ENCODE assay signal across 8 cellular contexts in genomic region chr4:153497091-153497531, GRCh38. TPM values are rescaled to one million over a fixed set of nuclear protein-coding genes. Genes with fewer than 3 reads are reported as not detected.
DNase-seq lines count a peak whose midpoint lies in the region; ATAC-seq and TF ChIP-seq lines count a peak whose summit lies in the region.
"Had no signal": no experiment of that assay in that cellular context is flagged by ENCODE, and none has a peak within 500 bp of the region (broad histone marks: within the 10 kb centered on the region; RNA-seq: fewer than 3 reads in every experiment).

No MANE protein-coding gene starts in this region.

- H3K4me1 ChIP-seq in Karpas-422 (ENCODE audit: low read length) (peaks cover 51% of the 10 kb centered on the region), osteoblast (ENCODE audit: insufficient read depth, low read length) (peaks cover 26% of the 10 kb centered on the region)

- H3K4me2 ChIP-seq in Karpas-422 (ENCODE audit: low read depth, low read length, poor library complexity, severe bottlenecking) (peak overlapping the region; percentile 62), osteoblast (ENCODE audit: insufficient read depth, low read length) (peak overlapping the region; percentile 10)

- H3K27ac ChIP-seq in Karpas-422 (ENCODE audit: low read length) (no peak overlapping the region), osteoblast (ENCODE audit: low read depth, low read length) (peak overlapping the region; percentile 76)
- H3K27ac ChIP-seq: lower lobe of right lung had no signal

- no peaks in the 10 kb centered on the region for H3K9me3 ChIP-seq in Karpas-422 (ENCODE audit: low read length)
- no peaks in the 10 kb centered on the region for H3K9me3 ChIP-seq in osteoblast (ENCODE audit: low read depth, low read length)
- H3K9me3 ChIP-seq: lower lobe of right lung had no signal

- H3K36me3 ChIP-seq in Karpas-422 (ENCODE audit: insufficient read depth, low read length) (0 out of 2 replicates have a peak, but pooled peaks cover 3% of the 10 kb centered on the region), osteoblast (ENCODE audit: insufficient read depth, low read length) (no peaks in the 10 kb centered on the region)
- H3K36me3 ChIP-seq: lower lobe of right lung had no signal

- peak; percentile 64 for DNase-seq in Karpas-422
- DNase-seq in astrocyte of the hippocampus (ENCODE audit: low read depth, low spot score), result peak; percentile 29
- DNase-seq in osteoblast (ENCODE audit: insufficient read length, low spot score, missing footprints), result no peak
- DNase-seq in SKM-1 treated with dmso at 0.1 percent for 144 hours (lab: John Stamatoyannopoulos, UW; ENCODE audit: unreplicated experiment), result no peak
- no peak for DNase-seq in cerebellar nuclear complex (lab: John Stamatoyannopoulos, UW)
- DNase-seq: lower lobe of right lung had no signal

- H2AFZ ChIP-seq in Karpas-422 (ENCODE audit: low read length) (no peak overlapping the region), osteoblast (ENCODE audit: low read length) (no peak overlapping the region)

- peak; percentile 48 for ATAC-seq in GM21367 (IDR thresholded peaks at IDR 0.05; ENCODE audit: unreplicated experiment)
- no peak for ATAC-seq in HG03565 (IDR thresholded peaks at IDR 0.05; ENCODE audit: unreplicated experiment)

- H3K27me3 ChIP-seq in Karpas-422 (ENCODE audit: low read length), result no peaks in the 10 kb centered on the region
- no peaks in the 10 kb centered on the region for H3K27me3 ChIP-seq in osteoblast (ENCODE audit: insufficient read depth, low read length)

- no peak overlapping the region for H3K9ac ChIP-seq in Karpas-422 (ENCODE audit: low read length)

- peaks cover 24% of the 10 kb centered on the region for H3K79me2 ChIP-seq in Karpas-422 (ENCODE audit: low read length)
- peaks cover 2% of the 10 kb centered on the region for H3K79me2 ChIP-seq in osteoblast (ENCODE audit: insufficient read depth, low read length)

- H3K4me3 ChIP-seq in Karpas-422 (ENCODE audit: low read length) (peak overlapping the region; percentile 27; the same call in 1 of the 2 replicates), osteoblast (ENCODE audit: insufficient read depth, low read length) (no peak overlapping the region)
- H3K4me3 ChIP-seq: lower lobe of right lung had no signal

- no peak for TF ChIP-seq CTCF in osteoblast (IDR thresholded peaks at IDR 0.05; ENCODE audit: extremely low read depth, low read depth, low read length)

- H4K20me1 ChIP-seq in Karpas-422 (ENCODE audit: insufficient read depth, low read depth, low read length) (peaks cover 92% of the 10 kb centered on the region), osteoblast (ENCODE audit: insufficient read depth, low read length) (no peaks in the 10 kb centered on the region)

- H3K9me2 ChIP-seq in Karpas-422 (replicated peaks; ENCODE audit: insufficient read depth, low read length), result no peaks in the 10 kb centered on the region

RNA-seq across cellular contexts. Expression of gene TMEM131L, which starts 31.0 kb away (rescaled TPM):
- total RNA-seq in Karpas-422 (2014; rRNA removed; shearing (Covaris generic); ENCODE audit: low replicate concordance), result 28.0 and 54.8 TPM in 2 replicates
- total RNA-seq in osteoblast, result 8.3 and 9.0 TPM in 2 replicates

Comparison
In these comparisons a context has a peak if more than half of its experiments do, and no peak if none do; other contexts are left out.
1. DNase-seq: peak in Karpas-422 (single experiment) and astrocyte of the hippocampus (single experiment); none in osteoblast (single experiment), SKM-1 treated with dmso at 0.1 percent for 144 hours (single experiment) and cerebellar nuclear complex (0 of 2).